Comparison of ENCODE assay signal across 19 cellular contexts in the genomic region with DNA sequence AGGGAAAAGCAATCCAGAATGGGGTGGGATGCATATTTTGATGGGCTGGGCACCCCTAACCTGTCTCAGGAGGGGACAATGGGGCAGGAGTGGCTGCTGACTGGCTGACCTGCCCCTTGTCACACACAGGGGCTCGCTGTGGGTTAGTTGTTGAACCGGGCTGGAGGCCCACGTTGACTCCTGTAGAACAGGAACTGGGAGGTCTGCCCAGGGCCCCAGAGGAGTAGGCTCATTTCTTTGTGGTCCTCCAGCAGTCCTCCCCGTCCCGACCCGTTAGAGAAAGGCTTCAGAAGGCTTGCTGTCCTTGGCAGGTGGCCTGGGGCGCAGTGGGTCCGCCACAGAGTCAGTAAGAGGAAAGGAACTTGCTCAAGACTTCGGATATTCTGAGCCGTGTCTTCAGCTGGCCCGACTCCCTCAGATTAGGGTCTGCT.
DNase-seq lines count a peak whose midpoint lies in the region; ATAC-seq, FAIRE-seq and TF ChIP-seq lines count a peak whose summit lies in the region.
"Had no signal": no experiment of that assay in that cellular context is flagged by ENCODE, and none has a peak within 500 bp of the region (broad histone marks: within the 10 kb centered on the region; RNA-seq: fewer than 3 reads in every experiment).

No MANE protein-coding gene starts in this region.

- H3K4me1 Mint-ChIP-seq in CD4-positive, alpha-beta T cell (ENCODE audit: low read depth): no peaks in the 10 kb centered on the region
- H3K4me1 Mint-ChIP-seq: WTC11 had no signal

- no peak overlapping the region for H3K27ac Mint-ChIP-seq in CD4-positive, alpha-beta T cell
- H3K27ac Mint-ChIP-seq: activated T-helper 2 cell treated with anti-CD3 and anti-CD28 coated beads, Interferon-gamma antibody, Interleukin-2, Interleukin-4, amounts not matched to agents 10 μg/mL and 5 μg/mL and 100 μg/mL, durations not matched to agents 14 hours and 24 hours and 36 hours; WTC11 had no signal

- peak; percentile 91 for DNase-seq in esophagus muscularis mucosa (ENCODE audit: extremely low spot score)
- peak; percentile 86 for DNase-seq in kidney
- DNase-seq in sigmoid colon: no peak
- no peak for DNase-seq in upper lobe of right lung
- DNase-seq in CD4-positive, alpha-beta T cell: no peak
- DNase-seq in HuH-7 (ENCODE audit: low spot score): no peak
- DNase-seq: AML-193; central memory CD4-positive, alpha-beta T cell; effector CD8-positive, alpha-beta T cell; mucosa of descending colon; NCI-H1436; NCI-H2171; NCI-H69; occipital lobe; SJCRH30 had no signal

- H3K4me3 Mint-ChIP-seq in CD4-positive, alpha-beta T cell: no peak overlapping the region
- H3K4me3 Mint-ChIP-seq: WTC11 had no signal

- H3K27ac ChIP-seq in esophagus muscularis mucosa (replicated peaks in 1 of 4) (peak overlapping the region; percentile 74 to 86 (median 83)), kidney (ENCODE audit: low read depth in 2 of 2, low read length in 2 of 2) (peak overlapping the region in 1 of 2 donors; percentile 54), sigmoid colon (peak overlapping the region; percentile 71 to 97 (median 82)), upper lobe of right lung (peak overlapping the region; percentile 38)
- H3K27ac ChIP-seq in CD4-positive, alpha-beta T cell (ENCODE audit: low read depth, low read length): no peak overlapping the region
- H3K27ac ChIP-seq: SJCRH30 had no signal

- H3K9me3 ChIP-seq in esophagus muscularis mucosa: no peaks in the 10 kb centered on the region
- no peaks in the 10 kb centered on the region for H3K9me3 ChIP-seq in kidney (ENCODE audit: control insufficient read depth in 1 of 2, low read length in 2 of 2)
- H3K9me3 ChIP-seq in sigmoid colon: no peaks in the 10 kb centered on the region
- H3K9me3 ChIP-seq in upper lobe of right lung: no peaks in the 10 kb centered on the region
- no peaks in the 10 kb centered on the region for H3K9me3 ChIP-seq in CD4-positive, alpha-beta T cell (ENCODE audit: control insufficient read depth, low read length)
- H3K9me3 ChIP-seq: mucosa of descending colon, SJCRH30 had no signal

- no peaks in the 10 kb centered on the region for H3K9me3 Mint-ChIP-seq in CD4-positive, alpha-beta T cell
- H3K9me3 Mint-ChIP-seq: activated T-helper 2 cell treated with anti-CD3 and anti-CD28 coated beads, Interferon-gamma antibody, Interleukin-2, Interleukin-4, amounts not matched to agents 10 μg/mL and 5 μg/mL and 100 μg/mL, durations not matched to agents 14 hours and 24 hours and 36 hours; WTC11 had no signal

- TF ChIP-seq POLR2A in esophagus muscularis mucosa (IDR thresholded peaks at IDR 0.05; ENCODE audit: low read depth): no peak
- no peak for TF ChIP-seq POLR2A in sigmoid colon (IDR thresholded peaks at IDR 0.05)

- 47% methylated on average over 8 of the region's 11 CpGs for WGBS in esophagus muscularis mucosa
- WGBS in sigmoid colon, 2 donors: 66 to 82% methylated on average over 11 of the region's 11 CpGs

- H3K36me3 Mint-ChIP-seq in CD4-positive, alpha-beta T cell (ENCODE audit: low read depth): no peaks in the 10 kb centered on the region
- H3K36me3 Mint-ChIP-seq: WTC11 had no signal

- H3K4me3 ChIP-seq in esophagus muscularis mucosa (no peak overlapping the region), kidney (ENCODE audit: low read length in 2 of 2) (no peak overlapping the region), sigmoid colon (no peak overlapping the region), upper lobe of right lung (no peak overlapping the region)
- H3K4me3 ChIP-seq: mucosa of descending colon, SJCRH30 had no signal

- H3K36me3 ChIP-seq in esophagus muscularis mucosa (peaks cover 0 to 23% (median 16%) of the 10 kb centered on the region in 4 donors), kidney (ENCODE audit: control insufficient read depth in 1 of 2, insufficient read depth in 2 of 2, low read length in 2 of 2) (peaks cover 3 to 6% of the 10 kb centered on the region in 2 donors), sigmoid colon (peaks cover 0 to 20% (median 0%) of the 10 kb centered on the region in 4 donors), upper lobe of right lung (no peaks in the 10 kb centered on the region)

- H3K9ac ChIP-seq in kidney (ENCODE audit: low read length in 2 of 2): no peak overlapping the region

- TF ChIP-seq EP300 in esophagus muscularis mucosa (IDR thresholded peaks at IDR 0.05) (no peak), sigmoid colon (IDR thresholded peaks at IDR 0.05) (no peak)

- CTCF ChIA-PET in CD4-positive, alpha-beta T cell (lab: Charles Lee): interaction anchor here (0.6 kb wide), 1 partner anchor 9 kb away, joined by 3 read pairs; no protein-coding TSS in a partner anchor

- no peaks in the 10 kb centered on the region for H3K27me3 ChIP-seq in esophagus muscularis mucosa
- H3K27me3 ChIP-seq in sigmoid colon: no peaks in the 10 kb centered on the region
- no peaks in the 10 kb centered on the region for H3K27me3 ChIP-seq in upper lobe of right lung
- peaks cover 19% of the 10 kb centered on the region for H3K27me3 ChIP-seq in CD4-positive, alpha-beta T cell (ENCODE audit: control insufficient read depth, insufficient read depth, low read length)
- H3K27me3 ChIP-seq: SJCRH30 had no signal

- TF ChIP-seq CTCF in esophagus muscularis mucosa (IDR thresholded peaks at IDR 0.05): no peak
- TF ChIP-seq CTCF in kidney (IDR thresholded peaks at IDR 0.05; ENCODE audit: borderline replicate concordance, extremely low read depth, insufficient read depth): no peak
- TF ChIP-seq CTCF in sigmoid colon (IDR thresholded peaks at IDR 0.05): no peak
- no peak for TF ChIP-seq CTCF in upper lobe of right lung (IDR thresholded peaks at IDR 0.05)
- no peak for TF ChIP-seq CTCF in CD4-positive, alpha-beta T cell (IDR thresholded peaks at IDR 0.05)

- ATAC-seq in upper lobe of right lung: peak; percentile 12
- no peak for ATAC-seq in GM18520 (IDR thresholded peaks at IDR 0.05; ENCODE audit: unreplicated experiment)
- ATAC-seq in CD4-positive, alpha-beta T cell (ENCODE audit: poor library complexity): no peak
- ATAC-seq: mucosa of descending colon, WTC11 had no signal

- peaks cover 51% of the 10 kb centered on the region for H3K27me3 Mint-ChIP-seq in CD4-positive, alpha-beta T cell

- POLR2A ChIA-PET in CD4-positive, alpha-beta T cell (lab: Charles Lee): no interaction called here

- FAIRE-seq in kidney (lab: Jason Lieb, UNC): no peak
- FAIRE-seq: H1 had no signal

- intact Hi-C loops in esophagus muscularis mucosa (cut with DNase I) (no loop called here), kidney (cut with DNase I) (no loop called here), sigmoid colon (cut with DNase I) (loop anchor here (5.0 kb wide), 2 partner anchors 55 to 70 kb away; a partner anchor contains a TSS), upper lobe of right lung (cut with DNase I) (no loop called here)
- intact Hi-C loops in CD4-positive, alpha-beta T cell (cut with DNase I, micrococcal nuclease): no loop called here

- H3K4me1 ChIP-seq in esophagus muscularis mucosa (peaks cover 78 to 85% (median 81%) of the 10 kb centered on the region in 4 donors), kidney (ENCODE audit: control insufficient read depth in 1 of 2, insufficient read depth in 1 of 2, low read depth in 1 of 2, low read length in 2 of 2) (peaks cover 4 to 7% of the 10 kb centered on the region in 2 donors), sigmoid colon (peaks cover 0 to 88% (median 78%) of the 10 kb centered on the region in 4 donors), upper lobe of right lung (peaks cover 39% of the 10 kb centered on the region)
- H3K4me1 ChIP-seq: SJCRH30 had no signal

Comparison
In these comparisons a context has a peak if more than half of its experiments do, and no peak if none do; other contexts are left out.
1. DNase-seq: peak in esophagus muscularis mucosa (single experiment) and kidney (single experiment); none in sigmoid colon (single experiment), upper lobe of right lung (single experiment), CD4-positive, alpha-beta T cell (0 of 10) and HuH-7 (single experiment).